Comparison of ENCODE assay signal across 1 cellular context in genomic region chr7:151074817-151075661, GRCh38.
TF ChIP-seq lines count a peak whose summit lies in the region.

No MANE protein-coding gene starts in this region.

TF ChIP-seq in HepG2, 621 proteins besides CTCF, POLR2A, EP300 and RAD21:
- TF ChIP-seq MBD4 (IDR thresholded peaks at IDR 0.05; ENCODE audit: borderline replicate concordance, low read length) = no peak
- peak; percentile 51 for TF ChIP-seq RBFOX2 (IDR thresholded peaks at IDR 0.05; ENCODE audit: low read depth, low read length)
- TF ChIP-seq ZNF709 (CRISPR knock-in tag; IDR thresholded peaks at IDR 0.05) = no peak
- no peak for TF ChIP-seq ZNF503 (CRISPR knock-in tag; IDR thresholded peaks at IDR 0.05)
- TF ChIP-seq ZNF326 (CRISPR knock-in tag; IDR thresholded peaks at IDR 0.05; ENCODE audit: borderline replicate concordance) = no peak
- no peak for TF ChIP-seq POLR2G (IDR thresholded peaks at IDR 0.05; ENCODE audit: low read depth, low read length)
- TF ChIP-seq AGO2 (optimal IDR thresholded peaks at IDR 0.05; ENCODE audit: low read depth, low read length) = peak; percentile 48
